ENCODE assay signal across 1 cellular context in genomic region chr2:240391111-240392051, GRCh38.
TF ChIP-seq lines count a peak whose summit lies in the region.

No MANE protein-coding gene starts in this region.

TF ChIP-seq in IMR-90, 13 proteins besides CTCF, POLR2A, EP300 and RAD21:
- TF ChIP-seq RCOR1 (IDR thresholded peaks at IDR 0.05; ENCODE audit: insufficient replicate concordance, low read length) = no peak
- no peak for TF ChIP-seq CEBPB (IDR thresholded peaks at IDR 0.05; ENCODE audit: low read depth, low read length)
- no peak for TF ChIP-seq RFX5 (IDR thresholded peaks at IDR 0.05; ENCODE audit: low read depth, low read length)
- TF ChIP-seq MAZ (IDR thresholded peaks at IDR 0.05; ENCODE audit: borderline replicate concordance, low read depth, low read length) = no peak
- TF ChIP-seq NFE2L2 (IDR thresholded peaks at IDR 0.05; ENCODE audit: low read depth, low read length) = no peak
- no peak for TF ChIP-seq ELK1 (IDR thresholded peaks at IDR 0.05; ENCODE audit: borderline replicate concordance, low read depth, low read length)
- TF ChIP-seq SMC3 (IDR thresholded peaks at IDR 0.05; ENCODE audit: low read depth, low read length) = no peak
- no peak for TF ChIP-seq MAFK (IDR thresholded peaks at IDR 0.05; ENCODE audit: low read depth, low read length)
- TF ChIP-seq MXI1 (IDR thresholded peaks at IDR 0.05; ENCODE audit: borderline replicate concordance, low read depth, low read length) = no peak
